In genomic region chr19:18996796-18997394, GRCh38 we compare ENCODE assay signal across 21 cellular contexts. TPM values are rescaled to one million over a fixed set of nuclear protein-coding genes. Genes with fewer than 3 reads are reported as not detected.
DNase-seq lines count a peak whose midpoint lies in the region; ATAC-seq and TF ChIP-seq lines count a peak whose summit lies in the region.
"Had no signal": no experiment of that assay in that cellular context is flagged by ENCODE, and none has a peak within 500 bp of the region (broad histone marks: within the 10 kb centered on the region; RNA-seq: fewer than 3 reads in every experiment).

No MANE protein-coding gene starts in this region.

- H3K27me3 ChIP-seq in WERI-Rb-1 (ENCODE audit: insufficient read depth, low read depth, severe bottlenecking): no peaks in the 10 kb centered on the region
- H3K27me3 ChIP-seq: MG63 had no signal

- DNase-seq in NCI-H82 (lab: John Stamatoyannopoulos, UW): peak; percentile 69
- DNase-seq in NCI-H82 treated with DMSO at 0.1 percent for 48 hours (lab: John Stamatoyannopoulos, UW; ENCODE audit: unreplicated experiment): no peak
- DNase-seq in WERI-Rb-1: peak; percentile 72
- DNase-seq in glutamatergic neuron: no peak
- no peak for DNase-seq in stimulated activated effector memory CD8-positive, alpha-beta T cell treated with anti-CD3 and anti-CD28 coated beads, Interleukin-12 subunit alpha, Interleukin-12 subunit beta, amount 100 ng/mL, for 72 hours (ENCODE audit: low spot score in 2 of 2)
- DNase-seq in AG20443 (ENCODE audit: low spot score): no peak
- DNase-seq in stimulated activated CD4-positive, alpha-beta T cell treated with anti-CD3 and anti-CD28 coated beads, Interleukin-12 subunit alpha, Interleukin-12 subunit beta, amount 100 ng/mL, for 4 hours: no peak
- no peak for DNase-seq in coronary artery (ENCODE audit: low spot score)
- DNase-seq: CD8-positive, alpha-beta T cell; Kasumi-1; MG63; NCI-H1048; NCI-H1436 treated with DMSO at 0.1 percent for 48 hours; NCI-H2029; NCI-H446; NCI-H526 treated with DMSO at 0.1 percent for 48 hours had no signal

- H3K27me3 Mint-ChIP-seq in glutamatergic neuron (ENCODE audit: unreplicated experiment): peaks cover 2% of the 10 kb centered on the region
- H3K27me3 Mint-ChIP-seq: B cell had no signal

- H3K4me1 Mint-ChIP-seq in glutamatergic neuron (ENCODE audit: low read depth, unreplicated experiment): peaks cover 2% of the 10 kb centered on the region
- peaks cover 23% of the 10 kb centered on the region for H3K4me1 Mint-ChIP-seq in stimulated activated effector memory CD8-positive, alpha-beta T cell treated with anti-CD3 and anti-CD28 coated beads, Interleukin-12 subunit alpha, Interleukin-12 subunit beta, amount 100 ng/mL, for 72 hours
- H3K4me1 Mint-ChIP-seq: B cell had no signal

- H3K36me3 Mint-ChIP-seq in glutamatergic neuron (ENCODE audit: unreplicated experiment): no peaks in the 10 kb centered on the region
- H3K36me3 Mint-ChIP-seq in stimulated activated effector memory CD8-positive, alpha-beta T cell treated with anti-CD3 and anti-CD28 coated beads, Interleukin-12 subunit alpha, Interleukin-12 subunit beta, amount 100 ng/mL, for 72 hours: peaks cover 54% of the 10 kb centered on the region

- H3K9me3 ChIP-seq in WERI-Rb-1 (ENCODE audit: severe bottlenecking): no peaks in the 10 kb centered on the region
- H3K9me3 ChIP-seq: MG63 had no signal

- peaks cover 8% of the 10 kb centered on the region for H3K9me3 Mint-ChIP-seq in glutamatergic neuron (ENCODE audit: unreplicated experiment)
- H3K9me3 Mint-ChIP-seq in stimulated activated effector memory CD8-positive, alpha-beta T cell treated with anti-CD3 and anti-CD28 coated beads, Interleukin-12 subunit alpha, Interleukin-12 subunit beta, amount 100 ng/mL, for 72 hours: no peaks in the 10 kb centered on the region
- H3K9me3 Mint-ChIP-seq: CD8-positive, alpha-beta T cell had no signal

- H3K27ac ChIP-seq in WERI-Rb-1 (peak overlapping the region; percentile 82), coronary artery (no peak overlapping the region)
- H3K27ac ChIP-seq: 22Rv1, HL-60 had no signal

- H3K27ac Mint-ChIP-seq in glutamatergic neuron (ENCODE audit: unreplicated experiment): peak overlapping the region; percentile 48
- peak overlapping the region; percentile 48 for H3K27ac Mint-ChIP-seq in stimulated activated effector memory CD8-positive, alpha-beta T cell treated with anti-CD3 and anti-CD28 coated beads, Interleukin-12 subunit alpha, Interleukin-12 subunit beta, amount 100 ng/mL, for 72 hours
- H3K27ac Mint-ChIP-seq: B cell; CD8-positive, alpha-beta T cell had no signal

- peaks cover 75% of the 10 kb centered on the region for H3K36me3 ChIP-seq in WERI-Rb-1

- H3K4me3 Mint-ChIP-seq in glutamatergic neuron (ENCODE audit: unreplicated experiment): no peak overlapping the region
- no peak overlapping the region for H3K4me3 Mint-ChIP-seq in stimulated activated effector memory CD8-positive, alpha-beta T cell treated with anti-CD3 and anti-CD28 coated beads, Interleukin-12 subunit alpha, Interleukin-12 subunit beta, amount 100 ng/mL, for 72 hours
- H3K4me3 Mint-ChIP-seq: B cell; CD8-positive, alpha-beta T cell had no signal

- no peak for TF ChIP-seq CTCF in WERI-Rb-1 (IDR thresholded peaks at IDR 0.05; ENCODE audit: low read depth, low read length)
- no peak for TF ChIP-seq CTCF in glutamatergic neuron (IDR thresholded peaks at IDR 0.05; ENCODE audit: partially characterized antibody, unreplicated experiment)
- no peak for TF ChIP-seq CTCF in coronary artery (IDR thresholded peaks at IDR 0.05)

- no peak for ATAC-seq in stimulated activated effector memory CD8-positive, alpha-beta T cell treated with anti-CD3 and anti-CD28 coated beads, Interleukin-12 subunit alpha, Interleukin-12 subunit beta, amount 100 ng/mL, for 72 hours
- ATAC-seq: CD8-positive, alpha-beta T cell; Panc1; Right ventricle myocardium inferior had no signal

- no peak overlapping the region for H3K4me3 ChIP-seq in WERI-Rb-1 (ENCODE audit: low read depth, low read length)
- no peak overlapping the region for H3K4me3 ChIP-seq in coronary artery
- H3K4me3 ChIP-seq: MG63 had no signal

RNA-seq across cellular contexts. Expression of gene SUGP2, which starts 36.4 kb away (rescaled TPM):
- 201 TPM for total RNA-seq in glutamatergic neuron (ENCODE audit: unreplicated experiment)

RNA-seq across cellular contexts. Expression of gene ARMC6, which starts 36.5 kb away (rescaled TPM):
- total RNA-seq in glutamatergic neuron (ENCODE audit: unreplicated experiment): 32.8 TPM

RNA-seq across cellular contexts. Expression of gene HOMER3, which starts 55.9 kb away (rescaled TPM):
- 217 TPM for total RNA-seq in glutamatergic neuron (ENCODE audit: unreplicated experiment)

Comparison
In these comparisons a context has a peak if more than half of its experiments do, and no peak if none do; other contexts are left out.
1. DNase-seq: peak in NCI-H82 (single experiment) and WERI-Rb-1 (single experiment); none in NCI-H82 treated with DMSO at 0.1 percent for 48 hours (single experiment), glutamatergic neuron (single experiment), stimulated activated effector memory CD8-positive, alpha-beta T cell treated with anti-CD3 and anti-CD28 coated beads, Interleukin-12 subunit alpha, Interleukin-12 subunit beta, amount 100 ng/mL, for 72 hours (0 of 2), AG20443 (single experiment), stimulated activated CD4-positive, alpha-beta T cell treated with anti-CD3 and anti-CD28 coated beads, Interleukin-12 subunit alpha, Interleukin-12 subunit beta, amount 100 ng/mL, for 4 hours (single experiment) and coronary artery (single experiment).